ENCODE assay signal across 24 cellular contexts in genomic region chr2:119414894-119415293, GRCh38. TPM values are rescaled to one million over a fixed set of nuclear protein-coding genes. Genes with fewer than 3 reads are reported as not detected.
A peak's percentile ranks its signal among the peaks of the same experiment; 100 is the strongest.
DNase-seq lines count a peak whose midpoint lies in the region; ATAC-seq, FAIRE-seq and TF ChIP-seq lines count a peak whose summit lies in the region.
"Had no signal": no experiment of that assay in that cellular context is flagged by ENCODE, and none has a peak within 500 bp of the region (broad histone marks: within the 10 kb centered on the region; RNA-seq: fewer than 3 reads in every experiment).

No MANE protein-coding gene starts in this region.

- SMC1A ChIA-PET in GM12878 (lab: Charles Lee; ENCODE audit: uncharacterized antibody, unreplicated experiment): interaction anchor here (0.9 to 4.5 kb wide), 3 partner anchors 16 to 68 kb away, joined by 3 to 23 read pairs (median 3); partner anchors contain the start of gene TMEM37

- 68% methylated on average over 3 of the region's 3 CpGs for WGBS in GM12878 (ENCODE audit: insufficient coverage, insufficient replicate concordance, low lambda C conversion rate, missing lambda C conversion rate)
- 59% methylated on average over 3 of the region's 3 CpGs for WGBS in thymus

- no peak for TF ChIP-seq POLR2A in GM12878 (IDR thresholded peaks at IDR 0.05; ENCODE audit: low read depth, low read length)

- intact Hi-C loops in GM12878 (cut with micrococcal nuclease; ENCODE audit: unreplicated experiment): no loop called here

- RAD21 ChIA-PET in GM12878 (lab: Charles Lee; ENCODE audit: unreplicated experiment): interaction anchor here (1.2 kb wide), 1 partner anchor 19 kb away, joined by 3 read pairs; no protein-coding TSS in a partner anchor

- H3K4me3 ChIP-seq in DOHH2 (ENCODE audit: low read length): peak overlapping the region; percentile 30
- no peak overlapping the region for H3K4me3 ChIP-seq in Loucy (ENCODE audit: low read length, poor library complexity, severe bottlenecking)
- no peak overlapping the region for H3K4me3 ChIP-seq in GM12878
- H3K4me3 ChIP-seq in thymus (ENCODE audit: low read length): no peak overlapping the region
- H3K4me3 ChIP-seq in Karpas-422 (ENCODE audit: low read length): no peak overlapping the region
- H3K4me3 ChIP-seq: A549, MG63 had no signal

- no peak for TF ChIP-seq EP300 in GM12878 (IDR thresholded peaks at IDR 0.05; ENCODE audit: borderline replicate concordance in 1 of 2, control insufficient read depth in 1 of 2, low read depth in 2 of 2, low read length in 2 of 2)

- no peak for FAIRE-seq in GM12878 (lab: Jason Lieb, UNC)
- FAIRE-seq: A549, GM12892, H54, HepG2 had no signal

- H3K9me2 ChIP-seq in DOHH2 (replicated peaks; ENCODE audit: control insufficient read depth, low read length) (no peaks in the 10 kb centered on the region), Loucy (replicated peaks; ENCODE audit: low read depth, low read length) (no peaks in the 10 kb centered on the region), Karpas-422 (replicated peaks; ENCODE audit: insufficient read depth, low read length) (no peaks in the 10 kb centered on the region)

- H2AFZ ChIP-seq in Loucy (ENCODE audit: low read length) (peak overlapping the region; percentile 41; the same call in 1 of the 2 replicates), GM12878 (ENCODE audit: control insufficient read depth, low read depth, low read length) (no peak overlapping the region), Karpas-422 (ENCODE audit: low read length) (no peak overlapping the region)

- POLR2A ChIA-PET in GM12878 (lab: Charles Lee): no interaction called here

- H3K27ac ChIP-seq in DOHH2 (ENCODE audit: low read depth, low read length) (peak overlapping the region; percentile 3; the same call in 1 of the 2 replicates), GM12878 (ENCODE audit: control insufficient read depth, insufficient read depth) (no peak overlapping the region), thymus (ENCODE audit: low read depth) (peak overlapping the region; percentile 8), Karpas-422 (ENCODE audit: low read length) (no peak overlapping the region)
- H3K27ac ChIP-seq: A549, C4-2B, RWPE1 had no signal

- peaks cover 24% of the 10 kb centered on the region for H3K4me1 ChIP-seq in DOHH2 (ENCODE audit: control insufficient read depth, low read length)
- peaks cover 21% of the 10 kb centered on the region for H3K4me1 ChIP-seq in Loucy (ENCODE audit: insufficient read depth, low read length, poor library complexity, severe bottlenecking)
- no peaks in the 10 kb centered on the region for H3K4me1 ChIP-seq in GM12878 (ENCODE audit: control insufficient read depth, insufficient read depth, low read length)
- no peaks in the 10 kb centered on the region for H3K4me1 ChIP-seq in thymus (ENCODE audit: control insufficient read depth, insufficient read depth, low read length)
- H3K4me1 ChIP-seq in Karpas-422 (ENCODE audit: low read length): peaks cover 22% of the 10 kb centered on the region

- DNase-seq in GM12878 (ENCODE audit: low read depth, low spot score) (no peak), Karpas-422 (no peak)
- DNase-seq: AML-193; CD8-positive, alpha-beta T cell; DMS79; GF-D8; MG63; NCI-H2081; NCI-H2227 treated with DMSO at 0.1 percent for 48 hours; NCI-H526 treated with DMSO at 0.1 percent for 48 hours; SHP77 had no signal

- H3K9me3 ChIP-seq in DOHH2 (ENCODE audit: control insufficient read depth, insufficient read depth, low read length): no peaks in the 10 kb centered on the region
- H3K9me3 ChIP-seq in Loucy (ENCODE audit: insufficient read depth, low read depth, low read length): no peaks in the 10 kb centered on the region
- H3K9me3 ChIP-seq in GM12878 (replicated peaks; ENCODE audit: control insufficient read depth, insufficient read depth, low read length): no peaks in the 10 kb centered on the region
- no peaks in the 10 kb centered on the region for H3K9me3 ChIP-seq in thymus (ENCODE audit: control insufficient read depth)
- peaks cover 2% of the 10 kb centered on the region; the same call in 1 of the 2 replicates for H3K9me3 ChIP-seq in Karpas-422 (ENCODE audit: low read length)
- H3K9me3 ChIP-seq: A549, MG63 had no signal

- no peaks in the 10 kb centered on the region for H3K36me3 ChIP-seq in DOHH2 (ENCODE audit: control insufficient read depth, low read length)
- no peaks in the 10 kb centered on the region for H3K36me3 ChIP-seq in Loucy (ENCODE audit: insufficient read depth, low read length)
- no peaks in the 10 kb centered on the region for H3K36me3 ChIP-seq in GM12878 (ENCODE audit: control insufficient read depth in 2 of 2, insufficient read depth in 2 of 2, low read length in 1 of 2)
- no peaks in the 10 kb centered on the region for H3K36me3 ChIP-seq in thymus (ENCODE audit: control insufficient read depth, insufficient read depth)
- H3K36me3 ChIP-seq in Karpas-422 (ENCODE audit: insufficient read depth, low read length): no peaks in the 10 kb centered on the region
- H3K36me3 ChIP-seq: MG63 had no signal

- no peaks in the 10 kb centered on the region for H3K79me2 ChIP-seq in DOHH2 (ENCODE audit: control insufficient read depth, low read length)
- no peaks in the 10 kb centered on the region for H3K79me2 ChIP-seq in Loucy (ENCODE audit: insufficient read depth, low read length)
- H3K79me2 ChIP-seq in GM12878 (ENCODE audit: control insufficient read depth, insufficient read depth, low read length): no peaks in the 10 kb centered on the region
- no peaks in the 10 kb centered on the region for H3K79me2 ChIP-seq in Karpas-422 (ENCODE audit: low read length)

- CTCF ChIA-PET in GM12878 (lab: Yijun Ruan, JAX): interaction anchor here (1.0 to 3.5 kb wide), 8 partner anchors 11 to 288 kb away, joined by 3 to 31 read pairs (median 4); no protein-coding TSS in a partner anchor

- no TSS peak for BruUV-seq in GM12878 (replicated peaks; lab: Mats Ljungman, UMichigan)

- no peak for TF ChIP-seq RAD21 in GM12878 (IDR thresholded peaks at IDR 0.05; ENCODE audit: insufficient read depth, low read depth, low read length)

- peak overlapping the region; percentile 56 for H3K4me2 ChIP-seq in DOHH2 (ENCODE audit: low read length)
- peak overlapping the region; percentile 22 for H3K4me2 ChIP-seq in Loucy (ENCODE audit: low read depth, low read length, poor library complexity, severe bottlenecking)
- H3K4me2 ChIP-seq in GM12878 (ENCODE audit: control insufficient read depth, insufficient read depth): no peak overlapping the region
- no peak overlapping the region for H3K4me2 ChIP-seq in Karpas-422 (ENCODE audit: low read depth, low read length, poor library complexity, severe bottlenecking)
- H3K4me2 ChIP-seq: A549 had no signal

- TF ChIP-seq CTCF in DOHH2 (IDR thresholded peaks at IDR 0.05; ENCODE audit: low read depth, low read length, poor library complexity, severe bottlenecking) (no peak), Loucy (conservative IDR thresholded peaks at IDR 0.05; ENCODE audit: low read length) (no peak), GM12878 (IDR thresholded peaks at IDR 0.05 in 2 of 3, conservative IDR thresholded peaks at IDR 0.05 in 1 of 3; ENCODE audit: control insufficient read depth in 2 of 3, extremely low read depth in 1 of 3, insufficient read depth in 1 of 3, low read depth in 3 of 3, low read length in 3 of 3) (no peak)

- H4K20me1 ChIP-seq in DOHH2 (ENCODE audit: control insufficient read depth, insufficient read depth, low read depth, low read length) (no peaks in the 10 kb centered on the region), Loucy (ENCODE audit: insufficient read depth, low read length, poor library complexity, severe bottlenecking) (no peaks in the 10 kb centered on the region), GM12878 (ENCODE audit: control insufficient read depth, insufficient read depth) (no peaks in the 10 kb centered on the region), Karpas-422 (ENCODE audit: insufficient read depth, low read depth, low read length) (no peaks in the 10 kb centered on the region)

- H3K9ac ChIP-seq in Loucy (ENCODE audit: low read depth, low read length, poor library complexity, severe bottlenecking) (no peak overlapping the region), GM12878 (ENCODE audit: control insufficient read depth, insufficient read depth, low read length) (no peak overlapping the region), Karpas-422 (ENCODE audit: low read length) (no peak overlapping the region)

- in situ Hi-C loops in GM12878 (cut with MboI): loop anchor here (5.0 kb wide), 1 partner anchor 247 kb away; no protein-coding TSS in a partner anchor

- ATAC-seq in GM12878 (no peak), HG02884 (IDR thresholded peaks at IDR 0.05; ENCODE audit: unreplicated experiment) (no peak), HG02973 (IDR thresholded peaks at IDR 0.05; ENCODE audit: unreplicated experiment) (no peak)
- ATAC-seq: A549; CD8-positive, alpha-beta T cell; HepG2 had no signal

- H3K27me3 ChIP-seq in DOHH2 (ENCODE audit: control insufficient read depth, low read length) (peaks cover 4% of the 10 kb centered on the region), Loucy (ENCODE audit: insufficient read depth, low read length, poor library complexity, severe bottlenecking) (no peaks in the 10 kb centered on the region), GM12878 (replicated peaks in 1 of 2; ENCODE audit: control insufficient read depth in 2 of 2, insufficient read depth in 2 of 2, low read length in 1 of 2) (no peaks in the 10 kb centered on the region), thymus (ENCODE audit: control insufficient read depth, insufficient read depth) (no peaks in the 10 kb centered on the region), Karpas-422 (ENCODE audit: low read length) (0 out of 2 replicates have a peak, but pooled peaks cover 2% of the 10 kb centered on the region)

- no peaks in the 10 kb centered on the region; the same call in 1 of the 2 replicates for H3F3A ChIP-seq in DOHH2 (ENCODE audit: control insufficient read depth, insufficient read depth)
- no peaks in the 10 kb centered on the region for H3F3A ChIP-seq in Loucy (ENCODE audit: low read depth)

RNA-seq across cellular contexts. Expression of gene TMEM37, which starts 16.8 kb away (rescaled TPM):
- 1.6 and 1.9 TPM in 2 replicates for total RNA-seq in GM12878 (2013; cell fraction: nucleolus; rRNA removed)
- total RNA-seq in GM12878 (2014; rRNA removed) (0.28 TPM in 1 of 2 replicates, not detected in the other), GM12878 (2014; rRNA removed; fragmentation: Illumina TruSeq; extraction: Trizol) (0.09 TPM in 1 of 2 replicates, not detected in the other), GM12878 (2021) (0.16 and 0.44 TPM in 2 replicates)
- not detected for polyA plus RNA-seq in GM12878 (2011; ENCODE audit: low read depth)
- polyA plus RNA-seq in GM12878 (2011; rRNA removed) (0.32 and 0.67 TPM in 2 replicates), GM12878 (2014; fragmentation: Illumina TruSeq; extraction: Trizol) (0.10 and 0.16 TPM in 2 replicates), GM12878 (2014; fragmentation: Nextera tagmentation; extraction: Ambion mirVana) (under 1 TPM in 1 of 2 experiments, not detected in 1; 0.07 TPM), GM12878 (2014; rRNA removed) (0.20 and 0.24 TPM in 2 replicates), GM12878 (2016; fragmentation: Nextera tagmentation; extraction: Ambion mirVana) (not detected), thymus (4.9 TPM)
- polyA plus RNA-seq in GM12878 (2011; cell fraction: cytosol; rRNA removed): 0.45 and 0.70 TPM in 2 replicates
- polyA plus RNA-seq in GM12878 (2011; cell fraction: nucleus; rRNA removed): 1.2 and 1.3 TPM in 2 replicates
- 0.23 and 0.25 TPM in 2 replicates for polyA plus RNA-seq in GM12878 (2012)
- polyA minus RNA-seq in GM12878 (2011; rRNA and poly(A)+ RNA removed): 0.51 and 0.88 TPM in 2 replicates
- polyA minus RNA-seq in GM12878 (2011; cell fraction: cytosol; rRNA and poly(A)+ RNA removed): 0.67 TPM in 1 of 2 replicates, not detected in the other
- 0.24 and 0.67 TPM in 2 replicates for polyA minus RNA-seq in GM12878 (2011; cell fraction: nucleus; rRNA and poly(A)+ RNA removed)
- not detected in 2 replicates for total RNA-seq in Karpas-422 (2014; rRNA removed; shearing (Covaris generic); ENCODE audit: low replicate concordance)
- total RNA-seq: CD8-positive, alpha-beta T cell; LHCN-M2; SK-MEL-5 had no signal

RNA-seq across cellular contexts. Expression of gene DBI, which starts 48.1 kb away (rescaled TPM):
- total RNA-seq in GM12878 (2013; cell fraction: nucleolus; rRNA removed): 63.4 and 65.2 TPM in 2 replicates
- total RNA-seq in GM12878 (2014; rRNA removed): 248 and 277 TPM in 2 replicates
- 966 and 1,022 TPM in 2 replicates for total RNA-seq in GM12878 (2014; rRNA removed; fragmentation: Illumina TruSeq; extraction: Trizol)
- total RNA-seq in GM12878 (2021): 263 and 272 TPM in 2 replicates
- polyA plus RNA-seq in GM12878 (2011; ENCODE audit: low read depth): 615 TPM
- polyA plus RNA-seq in GM12878 (2011; rRNA removed): 774 and 970 TPM in 2 replicates
- 340 and 440 TPM in 2 replicates for polyA plus RNA-seq in GM12878 (2011; cell fraction: cytosol; rRNA removed)
- 206 and 275 TPM in 2 replicates for polyA plus RNA-seq in GM12878 (2011; cell fraction: nucleus; rRNA removed)
- 526 and 550 TPM in 2 replicates for polyA plus RNA-seq in GM12878 (2012)
- polyA plus RNA-seq in GM12878 (2014; fragmentation: Illumina TruSeq; extraction: Trizol): 1,042 and 1,487 TPM in 2 replicates
- polyA plus RNA-seq in GM12878 (2014; fragmentation: Nextera tagmentation; extraction: Ambion mirVana): 1,000 to 10,000 TPM; 2,131 to 2,567 TPM
- 776 and 805 TPM in 2 replicates for polyA plus RNA-seq in GM12878 (2014; rRNA removed)
- polyA plus RNA-seq in GM12878 (2016; fragmentation: Nextera tagmentation; extraction: Ambion mirVana): 100 to 1,000 TPM; 921 to 985 TPM
- polyA minus RNA-seq in GM12878 (2011; rRNA and poly(A)+ RNA removed): 118 and 135 TPM in 2 replicates
- 55.1 and 61.9 TPM in 2 replicates for polyA minus RNA-seq in GM12878 (2011; cell fraction: cytosol; rRNA and poly(A)+ RNA removed)
- 82.2 and 112 TPM in 2 replicates for polyA minus RNA-seq in GM12878 (2011; cell fraction: nucleus; rRNA and poly(A)+ RNA removed)
- polyA plus RNA-seq in thymus: 314 TPM
- total RNA-seq in Karpas-422 (2014; rRNA removed; shearing (Covaris generic); ENCODE audit: low replicate concordance): 70.9 and 109 TPM in 2 replicates

RNA-seq across cellular contexts. Expression of gene C2orf76, which starts 48.3 kb away (rescaled TPM):
- 8.3 and 12.3 TPM in 2 replicates for total RNA-seq in GM12878 (2013; cell fraction: nucleolus; rRNA removed)
- total RNA-seq in GM12878 (2014; rRNA removed): 19.3 and 25.1 TPM in 2 replicates
- 21.0 and 23.3 TPM in 2 replicates for total RNA-seq in GM12878 (2014; rRNA removed; fragmentation: Illumina TruSeq; extraction: Trizol)
- total RNA-seq in GM12878 (2021): 13.7 and 14.0 TPM in 2 replicates
- 54.7 TPM for polyA plus RNA-seq in GM12878 (2011; ENCODE audit: low read depth)
- polyA plus RNA-seq in GM12878 (2011; rRNA removed): 27.2 and 30.7 TPM in 2 replicates
- polyA plus RNA-seq in GM12878 (2011; cell fraction: cytosol; rRNA removed): 8.5 and 9.2 TPM in 2 replicates
- polyA plus RNA-seq in GM12878 (2011; cell fraction: nucleus; rRNA removed): 6.0 and 7.6 TPM in 2 replicates
- polyA plus RNA-seq in GM12878 (2012): 20.1 and 25.4 TPM in 2 replicates
- polyA plus RNA-seq in GM12878 (2014; fragmentation: Illumina TruSeq; extraction: Trizol): 23.7 and 35.3 TPM in 2 replicates
- 10 to 100 TPM; 45.0 to 46.1 TPM for polyA plus RNA-seq in GM12878 (2014; fragmentation: Nextera tagmentation; extraction: Ambion mirVana)
- 21.1 and 21.5 TPM in 2 replicates for polyA plus RNA-seq in GM12878 (2014; rRNA removed)
- polyA plus RNA-seq in GM12878 (2016; fragmentation: Nextera tagmentation; extraction: Ambion mirVana): 10 to 100 TPM; 27.3 to 29.9 TPM
- polyA minus RNA-seq in GM12878 (2011; rRNA and poly(A)+ RNA removed): 4.8 and 8.6 TPM in 2 replicates
- polyA minus RNA-seq in GM12878 (2011; cell fraction: cytosol; rRNA and poly(A)+ RNA removed): 1.5 and 2.0 TPM in 2 replicates
- 8.0 and 16.5 TPM in 2 replicates for polyA minus RNA-seq in GM12878 (2011; cell fraction: nucleus; rRNA and poly(A)+ RNA removed)
- polyA plus RNA-seq in thymus: 25.6 TPM
- 6.6 TPM in 2 replicates for total RNA-seq in Karpas-422 (2014; rRNA removed; shearing (Covaris generic); ENCODE audit: low replicate concordance)

Comparison
In these comparisons a context has a peak if more than half of its experiments do, and no peak if none do; other contexts are left out.
1. H3K27ac ChIP-seq: peak in DOHH2 (single experiment) and thymus (single experiment); none in GM12878 (single experiment) and Karpas-422 (single experiment).
2. H3K4me2 ChIP-seq: peak in DOHH2 (single experiment) and Loucy (single experiment); none in GM12878 (single experiment) and Karpas-422 (single experiment).